ENCODE assay signal across 8 cellular contexts in genomic region chr9:99299214-99300102, GRCh38.
DNase-seq lines count a peak whose midpoint lies in the region; ATAC-seq and TF ChIP-seq lines count a peak whose summit lies in the region.

No MANE protein-coding gene starts in this region.

- no peaks in the 10 kb centered on the region for H3K9me3 Mint-ChIP-seq in CD4-positive, alpha-beta T cell

- H3K4me1 Mint-ChIP-seq in CD4-positive, alpha-beta T cell (ENCODE audit: low read depth): peaks cover 6% of the 10 kb centered on the region

- in situ Hi-C loops in astrocyte of the spinal cord (cut with HindIII; ENCODE audit: low sequenced_read_pairs): no loop called here

- no peak overlapping the region for H3K4me3 ChIP-seq in LNCaP clone FGC (ENCODE audit: low read depth, low read length)
- H3K4me3 ChIP-seq in astrocyte of the spinal cord (ENCODE audit: low read depth, low read length): no peak overlapping the region
- H3K4me3 ChIP-seq in mesodermal cell (ENCODE audit: extremely low read depth, insufficient read depth, low read length, poor library complexity, severe bottlenecking): no peak overlapping the region

- no peak overlapping the region for H3K27ac Mint-ChIP-seq in CD4-positive, alpha-beta T cell

- H3K27me3 Mint-ChIP-seq in CD4-positive, alpha-beta T cell: no peaks in the 10 kb centered on the region

- intact Hi-C loops in CD4-positive, alpha-beta T cell (cut with DNase I, micrococcal nuclease): no loop called here

- H3K9me3 ChIP-seq in mesodermal cell (ENCODE audit: control insufficient read depth, low read length): no peaks in the 10 kb centered on the region
- H3K9me3 ChIP-seq in CD4-positive, alpha-beta T cell (ENCODE audit: control insufficient read depth, low read length): no peaks in the 10 kb centered on the region

- TF ChIP-seq CTCF in LNCaP clone FGC (IDR thresholded peaks at IDR 0.05; ENCODE audit: control insufficient read depth, extremely low read depth, insufficient read depth) (peak; percentile 42), astrocyte of the spinal cord (IDR thresholded peaks at IDR 0.05; ENCODE audit: low read depth, low read length) (peak; percentile 8)
- no peak for TF ChIP-seq CTCF in CD4-positive, alpha-beta T cell (IDR thresholded peaks at IDR 0.05)

- H3K4me1 ChIP-seq in mesodermal cell (ENCODE audit: control insufficient read depth, insufficient read depth, low read length, poor library complexity, severe bottlenecking): peaks cover 8% of the 10 kb centered on the region

- peaks cover 9% of the 10 kb centered on the region for H3K27me3 ChIP-seq in CD4-positive, alpha-beta T cell (ENCODE audit: control insufficient read depth, insufficient read depth, low read length)

- H3K27ac ChIP-seq in mesodermal cell (ENCODE audit: low read depth, low read length, severe bottlenecking) (peak overlapping the region; percentile 54), substantia nigra (ENCODE audit: low read depth, low read length, poor library complexity, severe bottlenecking) (no peak overlapping the region)
- H3K27ac ChIP-seq in CD4-positive, alpha-beta T cell (ENCODE audit: low read depth, low read length): no peak overlapping the region

- peak; percentile 20 for DNase-seq in GM04503 (ENCODE audit: low read depth)
- DNase-seq in LNCaP clone FGC (ENCODE audit: low read depth): no peak
- peak; percentile 49 for DNase-seq in astrocyte of the spinal cord (ENCODE audit: low read depth, low spot score)
- DNase-seq in stimulated activated CD4-positive, alpha-beta T cell treated with anti-CD3 and anti-CD28 coated beads, Interleukin-2, amount 100 ng/mL, for 48 hours: no peak
- DNase-seq in CD4-positive, alpha-beta T cell: no peak
- DNase-seq in substantia nigra (lab: John Stamatoyannopoulos, UW): no peak

- CTCF ChIA-PET in CD4-positive, alpha-beta T cell (lab: Charles Lee): no interaction called here

- POLR2A ChIA-PET in CD4-positive, alpha-beta T cell (lab: Charles Lee): no interaction called here

- ATAC-seq in HG03354 (IDR thresholded peaks at IDR 0.05; ENCODE audit: poor library complexity, severe bottlenecking, unreplicated experiment): no peak
- ATAC-seq in CD4-positive, alpha-beta T cell (ENCODE audit: poor library complexity): no peak

- 66 to 75% methylated on average over 2 of the region's 4 CpGs for whole genome bisulfite sequencing in mesodermal cell (ENCODE audit: insufficient coverage in 2 of 2), 2 experiments

- H3K36me3 ChIP-seq in mesodermal cell (ENCODE audit: control insufficient read depth, insufficient read depth, low read length): no peaks in the 10 kb centered on the region

- H3K36me3 Mint-ChIP-seq in CD4-positive, alpha-beta T cell (ENCODE audit: low read depth): no peaks in the 10 kb centered on the region

- H3K4me3 Mint-ChIP-seq in CD4-positive, alpha-beta T cell: no peak overlapping the region

Comparison
In these comparisons a context has a peak if more than half of its experiments do, and no peak if none do; other contexts are left out.
1. DNase-seq: peak in GM04503 (single experiment) and astrocyte of the spinal cord (single experiment); none in LNCaP clone FGC (single experiment), stimulated activated CD4-positive, alpha-beta T cell treated with anti-CD3 and anti-CD28 coated beads, Interleukin-2, amount 100 ng/mL, for 48 hours (0 of 2), CD4-positive, alpha-beta T cell (0 of 10) and substantia nigra (0 of 49).